8 cellular contexts compared by ENCODE assay signal in the genomic region with DNA sequence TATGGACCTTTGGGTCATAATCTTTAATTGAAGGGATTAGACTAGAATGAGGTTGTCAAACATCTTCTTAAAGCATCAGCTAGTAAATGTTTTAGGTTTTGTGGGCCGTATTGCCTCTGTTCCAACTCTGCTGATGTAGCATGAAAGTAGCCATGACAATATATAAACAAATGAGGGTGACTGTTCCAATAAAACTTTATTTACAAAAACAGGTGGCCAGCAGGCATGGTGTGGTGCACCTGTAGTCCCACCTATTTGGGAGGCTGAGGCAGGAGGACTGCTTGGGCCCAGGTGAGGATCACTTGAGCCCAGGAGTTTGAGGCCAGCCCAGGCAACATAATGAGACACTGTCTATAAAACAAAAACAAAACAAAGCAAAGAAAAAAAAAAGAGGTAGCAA. TPM values are rescaled to one million over a fixed set of nuclear protein-coding genes. Genes with fewer than 3 reads are reported as not detected.
"Had no signal": no experiment of that assay in that cellular context is flagged by ENCODE, and none has a peak within 500 bp of the region (broad histone marks: within the 10 kb centered on the region; RNA-seq: fewer than 3 reads in every experiment).

No MANE protein-coding gene starts in this region.

- H3K4me3 ChIP-seq: GM23248 had no signal

- DNase-seq: GM23248, H9, HCEC 1CT, KG1 had no signal

- FAIRE-seq: H1, H54, HTR-8/SVneo had no signal

- H3K36me3 Mint-ChIP-seq: IgD-negative memory B cell had no signal

- H3K27ac Mint-ChIP-seq: H9, IgD-negative memory B cell had no signal

- H3K9ac ChIP-seq: GM23248 had no signal

- H3K4me3 Mint-ChIP-seq: H9, IgD-negative memory B cell had no signal

- H2AFZ ChIP-seq: GM23248 had no signal

- H3K4me1 Mint-ChIP-seq: H9 had no signal

- H3K27ac ChIP-seq: GM23248 had no signal

RNA-seq across cellular contexts. Expression of gene LIPG, which starts 18.4 kb away (rescaled TPM):
- polyA plus RNA-seq: IgD-negative memory B cell had no signal
